ENCODE assay signal across 18 cellular contexts in genomic region chr12:131559517-131560516, GRCh38.
A peak's percentile ranks its signal among the peaks of the same experiment; 100 is the strongest.
DNase-seq lines count a peak whose midpoint lies in the region; ATAC-seq, FAIRE-seq and TF ChIP-seq lines count a peak whose summit lies in the region.
"Had no signal": no experiment of that assay in that cellular context is flagged by ENCODE, and none has a peak within 500 bp of the region (broad histone marks: within the 10 kb centered on the region; RNA-seq: fewer than 3 reads in every experiment).

No MANE protein-coding gene starts in this region.

- H3K27ac Mint-ChIP-seq in GM23338 = no peak overlapping the region
- H3K27ac Mint-ChIP-seq: activated CD4-positive, alpha-beta memory T cell treated with anti-CD3 and anti-CD28 coated beads for 36 hours; activated T-cell treated with anti-CD3 and anti-CD28 coated beads, Interleukin-2, amount 50 U/mL, for 72 hours had no signal

- no peaks in the 10 kb centered on the region for H3K4me1 ChIP-seq in GM23338 (ENCODE audit: insufficient read depth)
- H3K4me1 ChIP-seq: Peyer's patch had no signal

- no peaks in the 10 kb centered on the region for H4K20me1 ChIP-seq in GM23338 (replicated peaks; ENCODE audit: insufficient read depth)

- H3K4me1 Mint-ChIP-seq in GM23338 = peaks cover 4% of the 10 kb centered on the region

- no peaks in the 10 kb centered on the region for H3K36me3 ChIP-seq in GM23338 (ENCODE audit: insufficient read depth)
- H3K36me3 ChIP-seq: Peyer's patch had no signal

- no peak overlapping the region for H3K4me3 Mint-ChIP-seq in GM23338
- H3K4me3 Mint-ChIP-seq: activated CD4-positive, alpha-beta memory T cell treated with anti-CD3 and anti-CD28 coated beads for 36 hours; activated T-cell treated with anti-CD3 and anti-CD28 coated beads, Interleukin-2, amount 50 U/mL, for 72 hours had no signal

- H3K9me3 Mint-ChIP-seq in GM23338 = no peaks in the 10 kb centered on the region
- H3K9me3 Mint-ChIP-seq: activated CD4-positive, alpha-beta memory T cell treated with anti-CD3 and anti-CD28 coated beads for 36 hours had no signal

- no peaks in the 10 kb centered on the region for H3K27me3 ChIP-seq in GM23338 (ENCODE audit: insufficient read depth)
- H3K27me3 ChIP-seq: Peyer's patch had no signal

- DNase-seq in DMS114 treated with DMSO at 0.1 percent for 48 hours (lab: John Stamatoyannopoulos, UW; ENCODE audit: unreplicated experiment) = peak; percentile 16
- peak; percentile 38 for DNase-seq in GM23338 (ENCODE audit: low spot score)
- peak; percentile 76 for DNase-seq in OCI-M1 (lab: John Stamatoyannopoulos, UW)
- peak; percentile 51 for DNase-seq in iPS-NIHi11 (ENCODE audit: low spot score)
- DNase-seq in lower leg skin (ENCODE audit: low spot score in 2 of 2) = no peak
- no peak for DNase-seq in RCC 7860 (ENCODE audit: low spot score)
- DNase-seq in foreskin fibroblast = no peak
- DNase-seq: activated CD4-positive, alpha-beta memory T cell treated with anti-CD3 and anti-CD28 coated beads for 36 hours; activated T-cell treated with anti-CD3 and anti-CD28 coated beads, Interleukin-2, amount 50 U/mL, for 72 hours; DMS153; dorsolateral prefrontal cortex; IMR-90; NCI-H1930; NCI-H524; posterior cingulate gyrus; stimulated activated CD4-positive, alpha-beta T cell treated with anti-CD3 and anti-CD28 coated beads, Interleukin-4, amount 100 ng/mL, for 1 hour had no signal

- H3F3A ChIP-seq in GM23338 (replicated peaks; ENCODE audit: low read depth) = no peaks in the 10 kb centered on the region

- TF ChIP-seq POLR2A in lower leg skin (IDR thresholded peaks at IDR 0.05) = no peak

- H3K79me2 ChIP-seq in GM23338 (replicated peaks; ENCODE audit: insufficient read depth) = no peaks in the 10 kb centered on the region

- no peak overlapping the region for H2AFZ ChIP-seq in GM23338

- H3K4me3 ChIP-seq in GM23338 = no peak overlapping the region
- H3K4me3 ChIP-seq in lower leg skin (ENCODE audit: low read depth, poor library complexity, severe bottlenecking) = no peak overlapping the region
- no peak overlapping the region for H3K4me3 ChIP-seq in foreskin fibroblast (ENCODE audit: low read depth in 1 of 2, low read length in 2 of 2)
- H3K4me3 ChIP-seq: dorsolateral prefrontal cortex, Peyer's patch had no signal

- H3K4me2 ChIP-seq in GM23338 = no peak overlapping the region

- WGBS in lower leg skin, 2 donors = 70 to 82% methylated on average over 14 to 17 of the region's 17 CpGs

- intact Hi-C loops in lower leg skin (cut with DNase I; ENCODE audit: low total_unique reads) = no loop called here

- H3K27ac ChIP-seq in GM23338 (ENCODE audit: low read depth) = no peak overlapping the region
- H3K27ac ChIP-seq: dorsolateral prefrontal cortex, Peyer's patch had no signal

- H3K27me3 Mint-ChIP-seq in GM23338 (ENCODE audit: insufficient read depth, low read depth, poor library complexity) = peaks cover 9% of the 10 kb centered on the region

- peak; percentile 72 for ATAC-seq in GM23338

- no peak for TF ChIP-seq CTCF in GM23338 (conservative IDR thresholded peaks at IDR 0.05; ENCODE audit: low read depth in 2 of 2)
- TF ChIP-seq CTCF in lower leg skin (IDR thresholded peaks at IDR 0.05) = no peak
- no peak for TF ChIP-seq CTCF in foreskin fibroblast (IDR thresholded peaks at IDR 0.05; ENCODE audit: low read depth, low read length)

- no peak for FAIRE-seq in RCC 7860 (lab: Jason Lieb, UNC)
- FAIRE-seq: bronchial epithelial cell had no signal

- no peaks in the 10 kb centered on the region for H3K36me3 Mint-ChIP-seq in GM23338 (ENCODE audit: low read depth)
- H3K36me3 Mint-ChIP-seq: activated CD4-positive, alpha-beta memory T cell treated with anti-CD3 and anti-CD28 coated beads for 36 hours had no signal

- no peaks in the 10 kb centered on the region for H3K9me2 ChIP-seq in GM23338 (ENCODE audit: insufficient read depth)

TF ChIP-seq in GM23338, 12 proteins besides CTCF, POLR2A, EP300 and RAD21 (continues in another document):
- no peak for TF ChIP-seq STAT1 (IDR thresholded peaks at IDR 0.05; ENCODE audit: unreplicated experiment)
- TF ChIP-seq ZNF462 (CRISPR knock-in tag; IDR thresholded peaks at IDR 0.05) = no peak
- no peak for TF ChIP-seq ZNF114 (CRISPR knock-in tag; IDR thresholded peaks at IDR 0.05)
- no peak for TF ChIP-seq REST (IDR thresholded peaks at IDR 0.05; ENCODE audit: unreplicated experiment)
- no peak for TF ChIP-seq EZH2 (IDR thresholded peaks at IDR 0.05; ENCODE audit: low read depth, unreplicated experiment)
- TF ChIP-seq NANOG (IDR thresholded peaks at IDR 0.05; ENCODE audit: borderline replicate concordance) = no peak

Comparison
In these comparisons a context has a peak if more than half of its experiments do, and no peak if none do; other contexts are left out.
1. DNase-seq: peak in DMS114 treated with DMSO at 0.1 percent for 48 hours (single experiment), GM23338 (single experiment), OCI-M1 (single experiment) and iPS-NIHi11 (single experiment); none in lower leg skin (0 of 2), RCC 7860 (single experiment) and foreskin fibroblast (0 of 2).